27 cellular contexts compared by ENCODE assay signal in genomic region chr15:100730129-100730528, GRCh38.
"Had no signal": no experiment of that assay in that cellular context is flagged by ENCODE, and none has a peak within 500 bp of the region (broad histone marks: within the 10 kb centered on the region; RNA-seq: fewer than 3 reads in every experiment).

No MANE protein-coding gene starts in this region.

- H2AFZ ChIP-seq: neural progenitor cell had no signal

- H3K4me3 Mint-ChIP-seq: naive thymus-derived CD8-positive, alpha-beta T cell; nephron progenitor cell; neural progenitor cell; stimulated activated naive B cell treated with anti-CD40 and anti-IgM and Interleukin-4, amounts not matched to agents 10 μg/mL and 1 μg/mL and 100 μg/mL, for 72 hours had no signal

- H3K9me3 Mint-ChIP-seq: neural progenitor cell had no signal

- H3K27me3 ChIP-seq: left lung, neural progenitor cell, pancreas, testis, thyroid gland, transverse colon, upper lobe of left lung, vagina had no signal

- H3K27ac Mint-ChIP-seq: nephron progenitor cell; neural progenitor cell; stimulated activated naive B cell treated with anti-CD40 and anti-IgM and Interleukin-4, amounts not matched to agents 10 μg/mL and 1 μg/mL and 100 μg/mL, for 72 hours had no signal

- H3K9me3 ChIP-seq: left lung, lower lobe of right lung, pancreas, prostate gland, stomach, testis, thyroid gland, transverse colon, upper lobe of left lung, vagina had no signal

- H3K4me3 ChIP-seq: left lung, lower lobe of right lung, neural progenitor cell, pancreas, prostate gland, skin epidermis, stomach, testis, thyroid gland, transverse colon, upper lobe of left lung, vagina had no signal

- ATAC-seq: left colon; left lung; lower lobe of right lung; naive thymus-derived CD8-positive, alpha-beta T cell; pancreas; right cardiac atrium; sciatic nerve; stimulated activated naive B cell treated with anti-CD40 and anti-IgM and Interleukin-4, amounts not matched to agents 10 μg/mL and 1 μg/mL and 100 μg/mL, for 72 hours; stimulated activated naive CD8-positive, alpha-beta T cell treated with anti-CD3 and anti-CD28 coated beads, Interleukin-15, Interleukin-2, amounts not matched to agents 100 U/mL and 50 U/mL, for 24 hours had no signal

- H3K4me2 ChIP-seq: neural progenitor cell had no signal

- H3K4me1 ChIP-seq: left lung, neural progenitor cell, pancreas, stomach had no signal

- H3K27ac ChIP-seq: left lung, lower lobe of right lung, neural progenitor cell, pancreas, prostate gland, stomach, testis, thyroid gland, transverse colon, upper lobe of left lung, vagina had no signal

- H3K36me3 ChIP-seq: left lung, lower lobe of right lung, neural progenitor cell, pancreas, prostate gland, stomach, thyroid gland, transverse colon, upper lobe of left lung, vagina had no signal

- H3K9ac ChIP-seq: neural progenitor cell had no signal

- H3K36me3 Mint-ChIP-seq: naive thymus-derived CD8-positive, alpha-beta T cell; neural progenitor cell; stimulated activated naive B cell treated with anti-CD40 and anti-IgM and Interleukin-4, amounts not matched to agents 10 μg/mL and 1 μg/mL and 100 μg/mL, for 72 hours had no signal

- DNase-seq: hippocampal formation; left colon; left lung; lower lobe of right lung; mammary epithelial cell; mesenchymal stem cell; naive thymus-derived CD8-positive, alpha-beta T cell; nephron progenitor cell; pancreas; retina; right cardiac atrium; stimulated activated CD4-positive, alpha-beta T cell treated with anti-CD3 and anti-CD28 coated beads, Interleukin-12 subunit alpha, Interleukin-12 subunit beta, amount 100 ng/mL, for 4 hours; stimulated activated CD4-positive, alpha-beta T cell treated with anti-CD3 and anti-CD28 coated beads, Interleukin-15, amount 100 ng/mL, for 24 hours; stimulated activated CD4-positive, alpha-beta T cell treated with anti-CD3 and anti-CD28 coated beads, Interleukin-2, amount 100 ng/mL, for 24 hours; stimulated activated CD4-positive, alpha-beta T cell treated with anti-CD3 and anti-CD28 coated beads, Interleukin-4, amount 100 ng/mL, for 1 hour; stimulated activated naive B cell treated with anti-CD40 and anti-IgM and Interleukin-4, amounts not matched to agents 10 μg/mL and 1 μg/mL and 100 μg/mL, for 72 hours; stimulated activated naive CD8-positive, alpha-beta T cell treated with anti-CD3 and anti-CD28 coated beads, Interleukin-15, Interleukin-2, amounts not matched to agents 100 U/mL and 50 U/mL, for 24 hours; stomach; testis; thyroid gland; transverse colon; upper lobe of left lung had no signal

- H3K4me1 Mint-ChIP-seq: naive thymus-derived CD8-positive, alpha-beta T cell; stimulated activated naive B cell treated with anti-CD40 and anti-IgM and Interleukin-4, amounts not matched to agents 10 μg/mL and 1 μg/mL and 100 μg/mL, for 72 hours had no signal
